1 cellular context compared by ENCODE assay signal in the genomic region with DNA sequence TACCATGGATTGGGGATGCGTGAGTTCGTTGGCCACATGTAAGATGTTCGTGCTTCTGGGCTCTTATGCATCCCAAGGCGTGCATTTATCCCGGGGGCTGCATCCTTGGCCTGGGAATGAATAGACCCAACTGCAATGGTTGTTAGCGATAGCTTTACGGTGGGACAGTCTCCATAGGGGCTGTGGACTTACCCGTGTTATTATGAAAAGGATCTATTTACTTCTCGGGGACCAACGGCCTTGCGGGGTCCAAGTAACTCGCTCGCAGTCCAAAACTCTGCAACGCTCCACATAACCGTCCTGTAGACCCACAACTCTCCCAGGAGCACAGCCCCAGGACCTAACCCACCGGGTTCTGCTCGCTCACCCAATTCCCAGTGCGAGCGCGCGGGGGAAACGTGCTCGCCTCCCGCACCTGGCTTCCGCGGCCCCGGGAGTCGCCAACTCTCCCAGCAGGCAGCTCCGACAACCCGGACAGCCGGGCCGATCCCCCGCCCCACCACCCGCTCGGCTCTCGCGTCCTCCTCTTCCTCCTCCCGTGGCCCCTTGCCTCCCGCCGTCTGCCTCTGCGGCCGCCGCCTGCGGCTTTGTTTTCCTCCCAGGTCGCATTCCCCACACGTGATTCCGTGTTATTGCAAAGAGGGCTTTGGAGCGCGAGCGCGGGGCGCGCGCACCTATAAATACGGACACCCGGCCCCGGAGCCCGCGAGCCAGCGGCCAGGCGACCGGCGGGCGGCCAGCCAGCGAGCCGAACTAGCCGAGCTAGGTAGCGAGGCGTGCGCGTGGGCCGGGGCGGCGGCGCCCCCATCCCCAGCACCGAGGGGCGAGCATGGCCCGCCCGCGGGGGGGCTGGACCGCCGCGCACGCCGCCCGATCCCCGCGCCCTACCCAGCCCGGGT.
A peak's percentile ranks its signal among the peaks of the same experiment; 100 is the strongest.
TF ChIP-seq lines count a peak whose summit lies in the region.

A gene with protein sequence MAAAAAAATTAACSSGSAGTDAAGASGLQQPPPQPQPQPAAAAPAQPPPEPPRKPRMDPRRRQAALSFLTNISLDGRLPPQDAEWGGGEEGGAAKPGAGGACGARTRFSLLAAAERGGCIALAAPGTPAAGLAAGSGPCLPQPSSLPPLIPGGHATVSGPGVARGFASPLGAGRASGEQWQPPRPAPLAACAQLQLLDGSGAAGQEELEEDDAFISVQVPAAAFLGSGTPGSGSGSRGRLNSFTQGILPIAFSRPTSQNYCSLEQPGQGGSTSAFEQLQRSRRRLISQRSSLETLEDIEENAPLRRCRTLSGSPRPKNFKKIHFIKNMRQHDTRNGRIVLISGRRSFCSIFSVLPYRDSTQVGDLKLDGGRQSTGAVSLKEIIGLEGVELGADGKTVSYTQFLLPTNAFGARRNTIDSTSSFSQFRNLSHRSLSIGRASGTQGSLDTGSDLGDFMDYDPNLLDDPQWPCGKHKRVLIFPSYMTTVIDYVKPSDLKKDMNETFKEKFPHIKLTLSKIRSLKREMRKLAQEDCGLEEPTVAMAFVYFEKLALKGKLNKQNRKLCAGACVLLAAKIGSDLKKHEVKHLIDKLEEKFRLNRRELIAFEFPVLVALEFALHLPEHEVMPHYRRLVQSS (plus strand): TSS at position 706 of the 899 bp plus-strand sequence. CDS start 278 bp downstream, outside the sequence.

TF ChIP-seq in HepG2, 621 proteins besides CTCF, POLR2A, EP300 and RAD21 (continued from another document and continues in another):
- TF ChIP-seq, protein P1, sequence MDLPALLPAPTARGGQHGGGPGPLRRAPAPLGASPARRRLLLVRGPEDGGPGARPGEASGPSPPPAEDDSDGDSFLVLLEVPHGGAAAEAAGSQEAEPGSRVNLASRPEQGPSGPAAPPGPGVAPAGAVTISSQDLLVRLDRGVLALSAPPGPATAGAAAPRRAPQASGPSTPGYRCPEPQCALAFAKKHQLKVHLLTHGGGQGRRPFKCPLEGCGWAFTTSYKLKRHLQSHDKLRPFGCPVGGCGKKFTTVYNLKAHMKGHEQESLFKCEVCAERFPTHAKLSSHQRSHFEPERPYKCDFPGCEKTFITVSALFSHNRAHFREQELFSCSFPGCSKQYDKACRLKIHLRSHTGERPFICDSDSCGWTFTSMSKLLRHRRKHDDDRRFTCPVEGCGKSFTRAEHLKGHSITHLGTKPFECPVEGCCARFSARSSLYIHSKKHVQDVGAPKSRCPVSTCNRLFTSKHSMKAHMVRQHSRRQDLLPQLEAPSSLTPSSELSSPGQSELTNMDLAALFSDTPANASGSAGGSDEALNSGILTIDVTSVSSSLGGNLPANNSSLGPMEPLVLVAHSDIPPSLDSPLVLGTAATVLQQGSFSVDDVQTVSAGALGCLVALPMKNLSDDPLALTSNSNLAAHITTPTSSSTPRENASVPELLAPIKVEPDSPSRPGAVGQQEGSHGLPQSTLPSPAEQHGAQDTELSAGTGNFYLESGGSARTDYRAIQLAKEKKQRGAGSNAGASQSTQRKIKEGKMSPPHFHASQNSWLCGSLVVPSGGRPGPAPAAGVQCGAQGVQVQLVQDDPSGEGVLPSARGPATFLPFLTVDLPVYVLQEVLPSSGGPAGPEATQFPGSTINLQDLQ (CRISPR knock-in tag; IDR thresholded peaks at IDR 0.05): 0 out of 2 replicates have a peak, but pooled peaks have one; percentile 51
- no peak for TF ChIP-seq NR1H2 (CRISPR knock-in tag; IDR thresholded peaks at IDR 0.05; ENCODE audit: borderline replicate concordance, low read depth)
- no peak for TF ChIP-seq GPN1 (CRISPR knock-in tag; IDR thresholded peaks at IDR 0.05; ENCODE audit: borderline replicate concordance)
- no peak for TF ChIP-seq ZNF747 (CRISPR knock-in tag; IDR thresholded peaks at IDR 0.05; ENCODE audit: borderline replicate concordance)
- TF ChIP-seq SP2 (CRISPR knock-in tag; IDR thresholded peaks at IDR 0.05): no peak
- peak; percentile 45; the same call in 1 of the 2 replicates for TF ChIP-seq CBFB (CRISPR knock-in tag; IDR thresholded peaks at IDR 0.05)
- no peak for TF ChIP-seq ATF7 (IDR thresholded peaks at IDR 0.05)
- TF ChIP-seq ATF7 (CRISPR knock-in tag; IDR thresholded peaks at IDR 0.05): no peak
- peak; percentile 58 for TF ChIP-seq ASH2L (IDR thresholded peaks at IDR 0.05; ENCODE audit: insufficient read length, low read depth, low read length)
- no peak for TF ChIP-seq ZNF207 (IDR thresholded peaks at IDR 0.05; ENCODE audit: borderline replicate concordance)
- TF ChIP-seq, protein P2, sequence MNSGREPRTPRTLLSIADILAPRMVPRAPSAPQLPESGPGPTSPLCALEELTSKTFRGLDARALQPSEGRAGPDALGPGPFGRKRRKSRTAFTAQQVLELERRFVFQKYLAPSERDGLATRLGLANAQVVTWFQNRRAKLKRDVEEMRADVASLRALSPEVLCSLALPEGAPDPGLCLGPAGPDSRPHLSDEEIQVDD (CRISPR knock-in tag; IDR thresholded peaks at IDR 0.05; ENCODE audit: borderline replicate concordance): no peak
- peak; percentile 91 for TF ChIP-seq BORCS8-MEF2B (CRISPR knock-in tag; IDR thresholded peaks at IDR 0.05)
- no peak; the same call in 1 of the 2 replicates for TF ChIP-seq HOXD1 (CRISPR knock-in tag; IDR thresholded peaks at IDR 0.05)
- TF ChIP-seq GTF2F1 (IDR thresholded peaks at IDR 0.05; ENCODE audit: low read length): no peak
- peak; percentile 74; the same call in 1 of the 2 replicates for TF ChIP-seq CCDC6 (CRISPR knock-in tag; IDR thresholded peaks at IDR 0.05)
- no peak for TF ChIP-seq SAFB2 (CRISPR knock-in tag; IDR thresholded peaks at IDR 0.05; ENCODE audit: borderline replicate concordance, low read depth)
- no peak for TF ChIP-seq KDM1A (CRISPR knock-in tag; IDR thresholded peaks at IDR 0.05)
- no peak for TF ChIP-seq IRX3 (CRISPR knock-in tag; IDR thresholded peaks at IDR 0.05; ENCODE audit: borderline replicate concordance, low read depth)
- no peak for TF ChIP-seq ATM (IDR thresholded peaks at IDR 0.05; ENCODE audit: borderline replicate concordance)
- TF ChIP-seq, protein P3, sequence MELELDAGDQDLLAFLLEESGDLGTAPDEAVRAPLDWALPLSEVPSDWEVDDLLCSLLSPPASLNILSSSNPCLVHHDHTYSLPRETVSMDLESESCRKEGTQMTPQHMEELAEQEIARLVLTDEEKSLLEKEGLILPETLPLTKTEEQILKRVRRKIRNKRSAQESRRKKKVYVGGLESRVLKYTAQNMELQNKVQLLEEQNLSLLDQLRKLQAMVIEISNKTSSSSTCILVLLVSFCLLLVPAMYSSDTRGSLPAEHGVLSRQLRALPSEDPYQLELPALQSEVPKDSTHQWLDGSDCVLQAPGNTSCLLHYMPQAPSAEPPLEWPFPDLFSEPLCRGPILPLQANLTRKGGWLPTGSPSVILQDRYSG (CRISPR knock-in tag; IDR thresholded peaks at IDR 0.05): 0 out of 2 replicates have a peak, but pooled peaks have one; percentile 80
- no peak for TF ChIP-seq ZNF713 (CRISPR knock-in tag; IDR thresholded peaks at IDR 0.05)
- TF ChIP-seq, protein P4, sequence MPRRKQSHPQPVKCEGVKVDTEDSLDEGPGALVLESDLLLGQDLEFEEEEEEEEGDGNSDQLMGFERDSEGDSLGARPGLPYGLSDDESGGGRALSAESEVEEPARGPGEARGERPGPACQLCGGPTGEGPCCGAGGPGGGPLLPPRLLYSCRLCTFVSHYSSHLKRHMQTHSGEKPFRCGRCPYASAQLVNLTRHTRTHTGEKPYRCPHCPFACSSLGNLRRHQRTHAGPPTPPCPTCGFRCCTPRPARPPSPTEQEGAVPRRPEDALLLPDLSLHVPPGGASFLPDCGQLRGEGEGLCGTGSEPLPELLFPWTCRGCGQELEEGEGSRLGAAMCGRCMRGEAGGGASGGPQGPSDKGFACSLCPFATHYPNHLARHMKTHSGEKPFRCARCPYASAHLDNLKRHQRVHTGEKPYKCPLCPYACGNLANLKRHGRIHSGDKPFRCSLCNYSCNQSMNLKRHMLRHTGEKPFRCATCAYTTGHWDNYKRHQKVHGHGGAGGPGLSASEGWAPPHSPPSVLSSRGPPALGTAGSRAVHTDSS (CRISPR knock-in tag; conservative IDR thresholded peaks at IDR 0.05): no peak
- TF ChIP-seq GLI4 (CRISPR knock-in tag; IDR thresholded peaks at IDR 0.05; ENCODE audit: borderline replicate concordance): no peak
- TF ChIP-seq GFI1 (CRISPR knock-in tag; IDR thresholded peaks at IDR 0.05; ENCODE audit: borderline replicate concordance): peak; percentile 52; the same call in 1 of the 2 replicates
- no peak for TF ChIP-seq ZNF101 (CRISPR knock-in tag; IDR thresholded peaks at IDR 0.05; ENCODE audit: borderline replicate concordance, low read depth)
- TF ChIP-seq NCOA2 (CRISPR knock-in tag; IDR thresholded peaks at IDR 0.05): peak; percentile 44
- TF ChIP-seq ZNF558 (CRISPR knock-in tag; IDR thresholded peaks at IDR 0.05; ENCODE audit: borderline replicate concordance): no peak; the same call in 1 of the 2 replicates
- TF ChIP-seq CHD2 (IDR thresholded peaks at IDR 0.05; ENCODE audit: low read depth, low read length): no peak
- no peak for TF ChIP-seq NCOR1 (IDR thresholded peaks at IDR 0.05; ENCODE audit: borderline replicate concordance, low read length)
- TF ChIP-seq, protein P5, sequence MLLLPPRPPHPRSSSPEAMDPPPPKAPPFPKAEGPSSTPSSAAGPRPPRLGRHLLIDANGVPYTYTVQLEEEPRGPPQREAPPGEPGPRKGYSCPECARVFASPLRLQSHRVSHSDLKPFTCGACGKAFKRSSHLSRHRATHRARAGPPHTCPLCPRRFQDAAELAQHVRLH (CRISPR knock-in tag; IDR thresholded peaks at IDR 0.05; ENCODE audit: borderline replicate concordance, low read depth): peak; percentile 34; the same call in 1 of the 2 replicates
- TF ChIP-seq HOXA7 (CRISPR knock-in tag; IDR thresholded peaks at IDR 0.05): no peak
- peak; percentile 82 for TF ChIP-seq SKI (IDR thresholded peaks at IDR 0.05; ENCODE audit: partially characterized antibody)
- TF ChIP-seq ZNF501 (CRISPR knock-in tag; IDR thresholded peaks at IDR 0.05): peak; percentile 51; the same call in 1 of the 2 replicates
- peak; percentile 38; the same call in 1 of the 2 replicates for TF ChIP-seq DMAP1 (CRISPR knock-in tag; IDR thresholded peaks at IDR 0.05)
- TF ChIP-seq REXO4 (CRISPR knock-in tag; IDR thresholded peaks at IDR 0.05; ENCODE audit: borderline replicate concordance): no peak
- TF ChIP-seq TAF15 (IDR thresholded peaks at IDR 0.05; ENCODE audit: low read depth, low read length, poor library complexity, severe bottlenecking): no peak
- TF ChIP-seq, protein P6, sequence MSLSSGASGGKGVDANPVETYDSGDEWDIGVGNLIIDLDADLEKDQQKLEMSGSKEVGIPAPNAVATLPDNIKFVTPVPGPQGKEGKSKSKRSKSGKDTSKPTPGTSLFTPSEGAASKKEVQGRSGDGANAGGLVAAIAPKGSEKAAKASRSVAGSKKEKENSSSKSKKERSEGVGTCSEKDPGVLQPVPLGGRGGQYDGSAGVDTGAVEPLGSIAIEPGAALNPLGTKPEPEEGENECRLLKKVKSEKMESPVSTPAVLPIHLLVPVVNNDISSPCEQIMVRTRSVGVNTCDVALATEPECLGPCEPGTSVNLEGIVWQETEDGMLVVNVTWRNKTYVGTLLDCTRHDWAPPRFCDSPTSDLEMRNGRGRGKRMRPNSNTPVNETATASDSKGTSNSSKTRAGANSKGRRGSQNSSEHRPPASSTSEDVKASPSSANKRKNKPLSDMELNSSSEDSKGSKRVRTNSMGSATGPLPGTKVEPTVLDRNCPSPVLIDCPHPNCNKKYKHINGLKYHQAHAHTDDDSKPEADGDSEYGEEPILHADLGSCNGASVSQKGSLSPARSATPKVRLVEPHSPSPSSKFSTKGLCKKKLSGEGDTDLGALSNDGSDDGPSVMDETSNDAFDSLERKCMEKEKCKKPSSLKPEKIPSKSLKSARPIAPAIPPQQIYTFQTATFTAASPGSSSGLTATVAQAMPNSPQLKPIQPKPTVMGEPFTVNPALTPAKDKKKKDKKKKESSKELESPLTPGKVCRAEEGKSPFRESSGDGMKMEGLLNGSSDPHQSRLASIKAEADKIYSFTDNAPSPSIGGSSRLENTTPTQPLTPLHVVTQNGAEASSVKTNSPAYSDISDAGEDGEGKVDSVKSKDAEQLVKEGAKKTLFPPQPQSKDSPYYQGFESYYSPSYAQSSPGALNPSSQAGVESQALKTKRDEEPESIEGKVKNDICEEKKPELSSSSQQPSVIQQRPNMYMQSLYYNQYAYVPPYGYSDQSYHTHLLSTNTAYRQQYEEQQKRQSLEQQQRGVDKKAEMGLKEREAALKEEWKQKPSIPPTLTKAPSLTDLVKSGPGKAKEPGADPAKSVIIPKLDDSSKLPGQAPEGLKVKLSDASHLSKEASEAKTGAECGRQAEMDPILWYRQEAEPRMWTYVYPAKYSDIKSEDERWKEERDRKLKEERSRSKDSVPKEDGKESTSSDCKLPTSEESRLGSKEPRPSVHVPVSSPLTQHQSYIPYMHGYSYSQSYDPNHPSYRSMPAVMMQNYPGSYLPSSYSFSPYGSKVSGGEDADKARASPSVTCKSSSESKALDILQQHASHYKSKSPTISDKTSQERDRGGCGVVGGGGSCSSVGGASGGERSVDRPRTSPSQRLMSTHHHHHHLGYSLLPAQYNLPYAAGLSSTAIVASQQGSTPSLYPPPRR (CRISPR knock-in tag; IDR thresholded peaks at IDR 0.05; ENCODE audit: borderline replicate concordance): no peak
- TF ChIP-seq TBX3 (IDR thresholded peaks at IDR 0.05; ENCODE audit: borderline replicate concordance): peak; percentile 67; the same call in 1 of the 2 replicates
- no peak for TF ChIP-seq RELA (CRISPR knock-in tag; IDR thresholded peaks at IDR 0.05)
- TF ChIP-seq STAT5B (CRISPR knock-in tag; IDR thresholded peaks at IDR 0.05): 0 out of 2 replicates have a peak, but pooled peaks have one; percentile 47
- 0 out of 2 replicates have a peak, but pooled peaks have one; percentile 18 for TF ChIP-seq NRL (CRISPR knock-in tag; IDR thresholded peaks at IDR 0.05; ENCODE audit: borderline replicate concordance)
- TF ChIP-seq, protein P7, sequence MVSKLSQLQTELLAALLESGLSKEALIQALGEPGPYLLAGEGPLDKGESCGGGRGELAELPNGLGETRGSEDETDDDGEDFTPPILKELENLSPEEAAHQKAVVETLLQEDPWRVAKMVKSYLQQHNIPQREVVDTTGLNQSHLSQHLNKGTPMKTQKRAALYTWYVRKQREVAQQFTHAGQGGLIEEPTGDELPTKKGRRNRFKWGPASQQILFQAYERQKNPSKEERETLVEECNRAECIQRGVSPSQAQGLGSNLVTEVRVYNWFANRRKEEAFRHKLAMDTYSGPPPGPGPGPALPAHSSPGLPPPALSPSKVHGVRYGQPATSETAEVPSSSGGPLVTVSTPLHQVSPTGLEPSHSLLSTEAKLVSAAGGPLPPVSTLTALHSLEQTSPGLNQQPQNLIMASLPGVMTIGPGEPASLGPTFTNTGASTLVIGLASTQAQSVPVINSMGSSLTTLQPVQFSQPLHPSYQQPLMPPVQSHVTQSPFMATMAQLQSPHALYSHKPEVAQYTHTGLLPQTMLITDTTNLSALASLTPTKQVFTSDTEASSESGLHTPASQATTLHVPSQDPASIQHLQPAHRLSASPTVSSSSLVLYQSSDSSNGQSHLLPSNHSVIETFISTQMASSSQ (IDR thresholded peaks at IDR 0.05; ENCODE audit: low read depth): no peak
- TF ChIP-seq, protein P7 (CRISPR knock-in tag; IDR thresholded peaks at IDR 0.05; ENCODE audit: borderline replicate concordance): peak; percentile 20; the same call in 1 of the 2 replicates
